30 cellular contexts compared by ENCODE assay signal in genomic region chr10:30029890-30030261, GRCh38. TPM values are rescaled to one million over a fixed set of nuclear protein-coding genes. Genes with fewer than 3 reads are reported as not detected.
DNase-seq lines count a peak whose midpoint lies in the region; ATAC-seq, FAIRE-seq and TF ChIP-seq lines count a peak whose summit lies in the region.
"Had no signal": no experiment of that assay in that cellular context is flagged by ENCODE, and none has a peak within 500 bp of the region (broad histone marks: within the 10 kb centered on the region; RNA-seq: fewer than 3 reads in every experiment).

No MANE protein-coding gene starts in this region.

- no peak for TF ChIP-seq RAD21 in H1 (IDR thresholded peaks at IDR 0.05 in 1 of 2, conservative IDR thresholded peaks at IDR 0.05 in 1 of 2; ENCODE audit: low read depth in 2 of 2, low read length in 2 of 2)

- H3K23ac ChIP-seq in H1 (ENCODE audit: insufficient read length): no peak overlapping the region

- no peak overlapping the region for H3K4me3 Mint-ChIP-seq in progenitor cell of endocrine pancreas (ENCODE audit: low read depth)
- no peak overlapping the region for H3K4me3 Mint-ChIP-seq in CD8-positive, alpha-beta memory T cell
- H3K4me3 Mint-ChIP-seq in activated CD8-positive, alpha-beta T cell treated with anti-CD3 and anti-CD28 coated beads for 36 hours: no peak overlapping the region
- H3K4me3 Mint-ChIP-seq: dendritic cell treated with granulocyte-macrophage colony-stimulating factor and Interleukin-4, amounts not matched to agents 40 ng/mL and 50 ng/mL, for 4 days; type B pancreatic cell had no signal

- H2AK5ac ChIP-seq in H1 (ENCODE audit: low read depth, low read length): no peak overlapping the region

- no peak for TF ChIP-seq POLR2A in H1 (IDR thresholded peaks at IDR 0.05; ENCODE audit: control extremely low read depth in 1 of 2, low read depth in 2 of 2, low read length in 2 of 2)

- CTCF ChIA-PET in H1 (lab: Charles Lee; ENCODE audit: partially characterized antibody) (interaction anchor here (1.5 to 7.1 kb wide), 2 partner anchors 30 to 211 kb away, joined by 4 to 38 read pairs; no protein-coding TSS in a partner anchor), HEK293T (lab: Yijun Ruan, JAX) (no interaction called here)
- CTCF ChIA-PET in CD8-positive, alpha-beta memory T cell (lab: Charles Lee): no interaction called here
- CTCF ChIA-PET in activated CD8-positive, alpha-beta T cell treated with anti-CD3 and anti-CD28 coated beads for 36 hours (lab: Charles Lee): no interaction called here

- H3K27me3 ChIP-seq in H1 (replicated peaks in 1 of 4; ENCODE audit: control insufficient read depth in 3 of 4, extremely low read depth in 1 of 4, insufficient read depth in 3 of 4, low read length in 3 of 4): no peaks in the 10 kb centered on the region; a peak in 2 of 7 replicates
- H3K27me3 ChIP-seq in CD8-positive, alpha-beta memory T cell (ENCODE audit: insufficient read depth, low read length, poor library complexity, severe bottlenecking): peaks cover 40% of the 10 kb centered on the region
- H3K27me3 ChIP-seq: MG63, ovary, right lobe of liver had no signal

- H3K4me3 ChIP-seq in H1 (ENCODE audit: extremely low read depth in 1 of 4, insufficient read depth in 2 of 4, low read depth in 3 of 4, low read length in 4 of 4): no peak overlapping the region
- no peak overlapping the region for H3K4me3 ChIP-seq in CD8-positive, alpha-beta memory T cell (ENCODE audit: low read length)
- H3K4me3 ChIP-seq: MG63, ovary, PC-9, right lobe of liver, stomach had no signal

- intact Hi-C loops in activated CD8-positive, alpha-beta T cell treated with anti-CD3 and anti-CD28 coated beads for 36 hours (cut with micrococcal nuclease): no loop called here

- peaks cover 19% of the 10 kb centered on the region for H3K36me3 Mint-ChIP-seq in progenitor cell of endocrine pancreas (ENCODE audit: insufficient read depth)
- H3K36me3 Mint-ChIP-seq in CD8-positive, alpha-beta memory T cell: no peaks in the 10 kb centered on the region
- no peaks in the 10 kb centered on the region for H3K36me3 Mint-ChIP-seq in activated CD8-positive, alpha-beta T cell treated with anti-CD3 and anti-CD28 coated beads for 36 hours (ENCODE audit: low read depth)
- H3K36me3 Mint-ChIP-seq: CD4-positive, CD25-positive, alpha-beta regulatory T cell had no signal

- no peak overlapping the region for H4K8ac ChIP-seq in H1 (ENCODE audit: extremely low read depth, insufficient read depth, low read length)

- H3K79me2 ChIP-seq in H1 (ENCODE audit: control insufficient read depth in 1 of 2, insufficient read depth in 2 of 2, low read length in 2 of 2): no peaks in the 10 kb centered on the region

- H3K18ac ChIP-seq in H1 (ENCODE audit: extremely low read depth, low read length): no peak overlapping the region

- H3K9ac ChIP-seq in H1 (replicated peaks in 1 of 4; ENCODE audit: extremely low read depth in 1 of 4, low read depth in 3 of 4, low read length in 3 of 4): no peak overlapping the region

- H3K4me1 ChIP-seq in H1 (replicated peaks in 1 of 4; ENCODE audit: control insufficient read depth in 3 of 4, insufficient read depth in 4 of 4, low read length in 3 of 4): peaks cover 0 to 10% (median 5%) of the 10 kb centered on the region in 4 experiments; a peak in 6 of 7 replicates
- H3K4me1 ChIP-seq in CD8-positive, alpha-beta memory T cell (ENCODE audit: insufficient read depth, low read length): peaks cover 38% of the 10 kb centered on the region
- H3K4me1 ChIP-seq: right lobe of liver had no signal

- H3K9me3 Mint-ChIP-seq in progenitor cell of endocrine pancreas (ENCODE audit: low read depth): no peaks in the 10 kb centered on the region
- H3K9me3 Mint-ChIP-seq in CD8-positive, alpha-beta memory T cell: peaks cover 0 to 6% (median 2%) of the 10 kb centered on the region in 5 donors
- no peaks in the 10 kb centered on the region for H3K9me3 Mint-ChIP-seq in activated CD8-positive, alpha-beta T cell treated with anti-CD3 and anti-CD28 coated beads for 36 hours
- H3K9me3 Mint-ChIP-seq: dendritic cell treated with granulocyte-macrophage colony-stimulating factor and Interleukin-4, amounts not matched to agents 40 ng/mL and 50 ng/mL, for 4 days; nephron progenitor cell had no signal

- H4K5ac ChIP-seq in H1 (ENCODE audit: insufficient read length, low read depth, low read length): no peak overlapping the region

- H3K4ac ChIP-seq in H1 (replicated peaks; ENCODE audit: insufficient read length, low read depth, low read length): no peak overlapping the region

- no peak overlapping the region for H3K14ac ChIP-seq in H1 (ENCODE audit: insufficient read length)

- H3K79me1 ChIP-seq in H1 (ENCODE audit: low read depth, low read length): no peaks in the 10 kb centered on the region

- TF ChIP-seq CTCF in H1 (IDR thresholded peaks at IDR 0.05; ENCODE audit: control extremely low read depth in 1 of 3, insufficient read depth in 1 of 3, low read depth in 1 of 3, low read length in 3 of 3) (no peak), progenitor cell of endocrine pancreas (IDR thresholded peaks at IDR 0.05; ENCODE audit: unreplicated experiment) (no peak)
- TF ChIP-seq CTCF in activated CD8-positive, alpha-beta T cell treated with anti-CD3 and anti-CD28 coated beads for 36 hours (IDR thresholded peaks at IDR 0.05): no peak

- H2BK12ac ChIP-seq in H1 (ENCODE audit: low read depth, low read length): peak overlapping the region; percentile 30; the same call in 1 of the 2 replicates

- H3K9me3 ChIP-seq in H1 (ENCODE audit: insufficient read depth in 2 of 2, low read depth in 1 of 2, low read length in 1 of 2): no peaks in the 10 kb centered on the region
- H3K9me3 ChIP-seq in CD8-positive, alpha-beta memory T cell (ENCODE audit: low read length): no peaks in the 10 kb centered on the region
- H3K9me3 ChIP-seq: MG63, ovary, right lobe of liver, stomach had no signal

- no peak overlapping the region for H3K4me2 ChIP-seq in H1 (ENCODE audit: insufficient read depth in 1 of 2, low read depth in 2 of 2, low read length in 2 of 2)
- H3K4me2 ChIP-seq: PC-9 had no signal

- H3K56ac ChIP-seq in H1 (replicated peaks; ENCODE audit: insufficient read length, low read depth, low read length): no peak overlapping the region

- no peaks in the 10 kb centered on the region for H4K20me1 ChIP-seq in H1 (replicated peaks in 1 of 2; ENCODE audit: control insufficient read depth in 1 of 2, insufficient read depth in 2 of 2, low read length in 2 of 2)

- POLR2A ChIA-PET in H1 (lab: Charles Lee; ENCODE audit: partially characterized antibody): no interaction called here
- POLR2A ChIA-PET in HEK293T (lab: Yijun Ruan, JAX): no interaction called here
- POLR2A ChIA-PET in CD8-positive, alpha-beta memory T cell (lab: Charles Lee): no interaction called here
- POLR2A ChIA-PET in activated CD8-positive, alpha-beta T cell treated with anti-CD3 and anti-CD28 coated beads for 36 hours (lab: Charles Lee): no interaction called here

- no peak for FAIRE-seq in H1 (lab: Jason Lieb, UNC)

- H4K91ac ChIP-seq in H1 (replicated peaks; ENCODE audit: insufficient read length, low read length): no peak overlapping the region

- peak overlapping the region; percentile 52 for H3K27ac Mint-ChIP-seq in progenitor cell of endocrine pancreas
- peak overlapping the region in 2 of 8 donors; percentile 18 to 61 for H3K27ac Mint-ChIP-seq in CD8-positive, alpha-beta memory T cell
- no peak overlapping the region for H3K27ac Mint-ChIP-seq in activated CD8-positive, alpha-beta T cell treated with anti-CD3 and anti-CD28 coated beads for 36 hours
- H3K27ac Mint-ChIP-seq: dendritic cell treated with granulocyte-macrophage colony-stimulating factor and Interleukin-4, amounts not matched to agents 40 ng/mL and 50 ng/mL, for 4 days had no signal

- no peak overlapping the region for H2BK20ac ChIP-seq in H1 (ENCODE audit: low read length)

- TF ChIP-seq EP300 in H1 (IDR thresholded peaks at IDR 0.05; ENCODE audit: borderline replicate concordance in 1 of 2, low read depth in 2 of 2, low read length in 2 of 2): no peak

- 87% methylated on average over 6 of the region's 6 CpGs; no CpG with 5 or more reads in 1 of the 2 experiments for WGBS in H1 (ENCODE audit: extremely low coverage in 1 of 2, insufficient coverage in 1 of 2, insufficient read length in 1 of 2, insufficient replicate concordance in 2 of 2, low coverage in 1 of 2, low lambda C conversion rate in 2 of 2, missing lambda C conversion rate in 1 of 2), 2 experiments

- no peak for ATAC-seq in activated CD8-positive, alpha-beta T cell treated with anti-CD3 and anti-CD28 coated beads for 36 hours
- ATAC-seq: left colon, right lobe of liver had no signal

- H2BK120ac ChIP-seq in H1 (replicated peaks; ENCODE audit: low read depth, low read length): no peak overlapping the region

- peaks cover 6% of the 10 kb centered on the region for H3K4me1 Mint-ChIP-seq in progenitor cell of endocrine pancreas (ENCODE audit: low read depth)
- peaks cover 33 to 64% (median 63%) of the 10 kb centered on the region in 3 donors for H3K4me1 Mint-ChIP-seq in CD8-positive, alpha-beta memory T cell
- H3K4me1 Mint-ChIP-seq in activated CD8-positive, alpha-beta T cell treated with anti-CD3 and anti-CD28 coated beads for 36 hours (ENCODE audit: low read depth): peaks cover 36% of the 10 kb centered on the region

- no peaks in the 10 kb centered on the region for H3K36me3 ChIP-seq in H1 (ENCODE audit: control insufficient read depth in 2 of 4, insufficient read depth in 4 of 4, low read length in 3 of 4)
- no peaks in the 10 kb centered on the region for H3K36me3 ChIP-seq in CD8-positive, alpha-beta memory T cell (ENCODE audit: insufficient read depth, low read length)
- H3K36me3 ChIP-seq: ovary, right lobe of liver had no signal

- no peak overlapping the region for H2AFZ ChIP-seq in H1 (ENCODE audit: low read length)
- H2AFZ ChIP-seq: PC-9 had no signal

- H3K27ac ChIP-seq in H1 (ENCODE audit: low read depth, low read length): no peak overlapping the region
- H3K27ac ChIP-seq in CD8-positive, alpha-beta memory T cell (ENCODE audit: low read depth, low read length): no peak overlapping the region
- H3K27ac ChIP-seq: ovary, PC-9, right lobe of liver had no signal

- no peak overlapping the region for H2BK15ac ChIP-seq in H1 (ENCODE audit: low read length)

- H2BK5ac ChIP-seq in H1 (ENCODE audit: low read depth, low read length): no peak overlapping the region

- no peaks in the 10 kb centered on the region for H3K23me2 ChIP-seq in H1 (ENCODE audit: low read depth, low read length)

- DNase-seq in H4 (ENCODE audit: low spot score) (peak; percentile 13), NCI-H446 treated with DMSO at 0.1 percent for 48 hours (lab: John Stamatoyannopoulos, UW) (peak; percentile 60), H1 (ENCODE audit: low read depth in 1 of 2, low spot score in 2 of 2) (no peak), progenitor cell of endocrine pancreas (ENCODE audit: low spot score, unreplicated experiment) (no peak), HEK293T (ENCODE audit: extremely low spot score) (no peak), NCI-H345 treated with DMSO at 0.1 percent for 48 hours (lab: John Stamatoyannopoulos, UW; ENCODE audit: unreplicated experiment) (no peak)
- DNase-seq in CD8-positive, alpha-beta memory T cell: no peak
- DNase-seq in activated CD8-positive, alpha-beta T cell treated with anti-CD3 and anti-CD28 coated beads for 36 hours: no peak
- DNase-seq: activated CD4-positive, alpha-beta T cell treated with anti-CD3 and anti-CD28 coated beads for 1 hour; activated CD8-positive, alpha-beta memory T cell treated with anti-CD3 and anti-CD28 coated beads for 24 hours; activated T-cell treated with anti-CD3 and anti-CD28 coated beads, Interleukin-2, amount 50 U/mL, for 1 hour; amniotic stem cell; CD4-positive, CD25-positive, alpha-beta regulatory T cell; central memory CD4-positive, alpha-beta T cell; DMS79; H7; MG63; midbrain; NCI-H1436 treated with DMSO at 0.1 percent for 48 hours; NCI-H524; nephron progenitor cell; NK-92 treated with Interleukin-12 subunit alpha and Interleukin-12 subunit beta, amount 100 ng/mL, for 24 hours; ovary; PC-9; right lobe of liver; stomach; T-helper 1 cell had no signal

- peaks cover 10% of the 10 kb centered on the region for H3K27me3 Mint-ChIP-seq in progenitor cell of endocrine pancreas
- peaks cover 49 to 50% of the 10 kb centered on the region in 2 donors for H3K27me3 Mint-ChIP-seq in CD8-positive, alpha-beta memory T cell
- H3K27me3 Mint-ChIP-seq in activated CD8-positive, alpha-beta T cell treated with anti-CD3 and anti-CD28 coated beads for 36 hours: peaks cover 55% of the 10 kb centered on the region

RNA-seq across cellular contexts. Expression of gene JCAD, which starts 29.5 kb away (rescaled TPM):
- 4.1 and 5.2 TPM in 2 replicates for total RNA-seq in H4 (2014; rRNA removed; shearing (Covaris generic))
- 2.9 and 5.2 TPM in 2 replicates for total RNA-seq in H1 (2021; fragmentation: NEBNext Ultra II Directional; extraction: Animal tissue kit (Norgen Biotek cat#: 25700))
- 0.56 and 0.75 TPM in 2 replicates for polyA plus RNA-seq in H1 (2011; rRNA removed)
- 1.0 TPM for polyA plus RNA-seq in H1 (2011; cell fraction: cytosol; rRNA removed)
- 0.93 TPM for polyA plus RNA-seq in H1 (2011; cell fraction: nucleus; rRNA removed)
- polyA plus RNA-seq in H1 (2012, experiment 1 of 2): 1.6 to 2.3 TPM (median 1.7 TPM) in 4 replicates
- polyA plus RNA-seq in H1 (2012, experiment 2 of 2): 0.31 TPM
- 1.1 TPM for polyA plus RNA-seq in H1 (2013, experiment 1 of 2)
- 1.3 TPM for polyA plus RNA-seq in H1 (2013, experiment 2 of 2)
- polyA minus RNA-seq in H1 (2011; rRNA and poly(A)+ RNA removed): 2.3 and 2.6 TPM in 2 replicates
- polyA minus RNA-seq in H1 (2011; cell fraction: cytosol; rRNA and poly(A)+ RNA removed): 1.9 TPM
- 1.5 TPM for polyA minus RNA-seq in H1 (2011; cell fraction: nucleus; rRNA and poly(A)+ RNA removed)
- total RNA-seq in progenitor cell of endocrine pancreas: 13.4 and 15.8 TPM in 2 replicates
- under 1 TPM; 0.02 to 0.04 TPM for total RNA-seq in CD8-positive, alpha-beta memory T cell
- polyA plus RNA-seq in CD8-positive, alpha-beta memory T cell: not detected
- total RNA-seq in activated CD8-positive, alpha-beta T cell treated with anti-CD3 and anti-CD28 coated beads for 36 hours: not detected
- polyA plus RNA-seq: CD4-positive, CD25-positive, alpha-beta regulatory T cell had no signal

Comparison
In these comparisons a context has a peak if more than half of its experiments do, and no peak if none do; other contexts are left out.
1. DNase-seq: peak in H4 (single experiment) and NCI-H446 treated with DMSO at 0.1 percent for 48 hours (single experiment); none in H1 (0 of 2), progenitor cell of endocrine pancreas (single experiment), HEK293T (single experiment), CD8-positive, alpha-beta memory T cell (0 of 5), activated CD8-positive, alpha-beta T cell treated with anti-CD3 and anti-CD28 coated beads for 36 hours (single experiment) and NCI-H345 treated with DMSO at 0.1 percent for 48 hours (single experiment).